Comparison of ENCODE assay signal across 1 cellular context in the genomic region with DNA sequence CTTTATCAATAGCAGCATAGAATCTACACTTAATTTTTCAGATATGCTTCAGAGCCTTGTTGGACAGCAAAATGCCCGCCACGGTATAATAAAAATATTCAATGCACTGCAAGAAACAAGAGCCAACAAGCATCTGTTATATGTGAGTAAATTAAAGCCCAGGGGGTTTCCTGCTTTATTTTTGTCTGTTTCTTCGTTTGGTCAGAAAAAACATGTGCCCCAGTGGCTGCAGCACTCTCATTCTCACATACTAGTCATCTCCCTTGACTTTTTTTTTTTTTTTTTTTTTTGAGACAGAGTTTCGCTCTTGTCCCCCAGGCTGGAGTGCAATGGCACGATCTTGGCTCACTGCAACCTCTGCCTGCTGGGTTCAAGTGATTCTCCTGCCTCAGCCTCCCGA.
TF ChIP-seq lines count a peak whose summit lies in the region.

No MANE protein-coding gene starts in this region.

TF ChIP-seq in GM12878, 131 proteins besides CTCF, POLR2A, EP300 and RAD21:
- peak; percentile 79; the same call in 1 of the 2 replicates for TF ChIP-seq MEF2A (IDR thresholded peaks at IDR 0.05; ENCODE audit: insufficient read depth, low read depth, low read length)
- TF ChIP-seq, protein P1, sequence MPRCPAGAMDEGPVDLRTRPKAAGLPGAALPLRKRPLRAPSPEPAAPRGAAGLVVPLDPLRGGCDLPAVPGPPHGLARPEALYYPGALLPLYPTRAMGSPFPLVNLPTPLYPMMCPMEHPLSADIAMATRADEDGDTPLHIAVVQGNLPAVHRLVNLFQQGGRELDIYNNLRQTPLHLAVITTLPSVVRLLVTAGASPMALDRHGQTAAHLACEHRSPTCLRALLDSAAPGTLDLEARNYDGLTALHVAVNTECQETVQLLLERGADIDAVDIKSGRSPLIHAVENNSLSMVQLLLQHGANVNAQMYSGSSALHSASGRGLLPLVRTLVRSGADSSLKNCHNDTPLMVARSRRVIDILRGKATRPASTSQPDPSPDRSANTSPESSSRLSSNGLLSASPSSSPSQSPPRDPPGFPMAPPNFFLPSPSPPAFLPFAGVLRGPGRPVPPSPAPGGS (IDR thresholded peaks at IDR 0.05; ENCODE audit: borderline replicate concordance, insufficient read depth, low read depth, low read length, poor library complexity, severe bottlenecking): peak; percentile 70
- TF ChIP-seq ZNF384 (IDR thresholded peaks at IDR 0.05; ENCODE audit: borderline replicate concordance, low read depth, low read length): peak; percentile 71; the same call in 1 of the 2 replicates
- peak; percentile 31 for TF ChIP-seq MEF2B (IDR thresholded peaks at IDR 0.05; ENCODE audit: partially characterized antibody, poor library complexity, severe bottlenecking)
- peak; percentile 38; the same call in 1 of the 2 replicates for TF ChIP-seq FOXM1 (IDR thresholded peaks at IDR 0.05; ENCODE audit: low read depth, low read length)
- peak; percentile 48 for TF ChIP-seq RUNX3 (IDR thresholded peaks at IDR 0.05; ENCODE audit: low read length)
- TF ChIP-seq, protein P2, sequence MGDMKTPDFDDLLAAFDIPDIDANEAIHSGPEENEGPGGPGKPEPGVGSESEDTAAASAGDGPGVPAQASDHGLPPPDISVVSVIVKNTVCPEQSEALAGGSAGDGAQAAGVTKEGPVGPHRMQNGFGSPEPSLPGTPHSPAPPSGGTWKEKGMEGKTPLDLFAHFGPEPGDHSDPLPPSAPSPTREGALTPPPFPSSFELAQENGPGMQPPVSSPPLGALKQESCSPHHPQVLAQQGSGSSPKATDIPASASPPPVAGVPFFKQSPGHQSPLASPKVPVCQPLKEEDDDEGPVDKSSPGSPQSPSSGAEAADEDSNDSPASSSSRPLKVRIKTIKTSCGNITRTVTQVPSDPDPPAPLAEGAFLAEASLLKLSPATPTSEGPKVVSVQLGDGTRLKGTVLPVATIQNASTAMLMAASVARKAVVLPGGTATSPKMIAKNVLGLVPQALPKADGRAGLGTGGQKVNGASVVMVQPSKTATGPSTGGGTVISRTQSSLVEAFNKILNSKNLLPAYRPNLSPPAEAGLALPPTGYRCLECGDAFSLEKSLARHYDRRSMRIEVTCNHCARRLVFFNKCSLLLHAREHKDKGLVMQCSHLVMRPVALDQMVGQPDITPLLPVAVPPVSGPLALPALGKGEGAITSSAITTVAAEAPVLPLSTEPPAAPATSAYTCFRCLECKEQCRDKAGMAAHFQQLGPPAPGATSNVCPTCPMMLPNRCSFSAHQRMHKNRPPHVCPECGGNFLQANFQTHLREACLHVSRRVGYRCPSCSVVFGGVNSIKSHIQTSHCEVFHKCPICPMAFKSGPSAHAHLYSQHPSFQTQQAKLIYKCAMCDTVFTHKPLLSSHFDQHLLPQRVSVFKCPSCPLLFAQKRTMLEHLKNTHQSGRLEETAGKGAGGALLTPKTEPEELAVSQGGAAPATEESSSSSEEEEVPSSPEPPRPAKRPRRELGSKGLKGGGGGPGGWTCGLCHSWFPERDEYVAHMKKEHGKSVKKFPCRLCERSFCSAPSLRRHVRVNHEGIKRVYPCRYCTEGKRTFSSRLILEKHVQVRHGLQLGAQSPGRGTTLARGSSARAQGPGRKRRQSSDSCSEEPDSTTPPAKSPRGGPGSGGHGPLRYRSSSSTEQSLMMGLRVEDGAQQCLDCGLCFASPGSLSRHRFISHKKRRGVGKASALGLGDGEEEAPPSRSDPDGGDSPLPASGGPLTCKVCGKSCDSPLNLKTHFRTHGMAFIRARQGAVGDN (IDR thresholded peaks at IDR 0.05): 0 out of 2 replicates have a peak, but pooled peaks have one; percentile 43
